Comparison of ENCODE assay signal across 28 cellular contexts in the genomic region with DNA sequence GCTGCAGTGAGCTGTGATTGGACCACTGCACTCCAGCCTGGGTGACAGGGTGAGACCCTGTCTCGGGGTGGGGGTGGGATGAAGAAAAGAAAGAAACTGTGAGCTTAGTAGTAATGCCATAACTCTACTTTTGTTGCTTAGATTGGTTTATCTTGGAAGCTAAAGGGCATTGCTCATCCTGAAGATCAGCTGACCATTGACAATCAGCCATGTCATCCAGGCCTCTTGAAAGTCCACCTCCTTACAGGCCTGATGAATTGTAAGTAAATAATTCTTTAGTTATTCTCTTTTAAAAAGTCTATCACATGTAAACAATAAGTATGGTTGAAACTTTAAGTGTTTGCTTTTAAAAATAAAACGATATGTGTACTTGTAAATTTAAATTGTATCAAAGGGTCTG.
"Had no signal": no experiment of that assay in that cellular context is flagged by ENCODE, and none has a peak within 500 bp of the region (broad histone marks: within the 10 kb centered on the region; RNA-seq: fewer than 3 reads in every experiment).

No MANE protein-coding gene starts in this region.

- H3K36me3 Mint-ChIP-seq: activated CD4-positive, alpha-beta memory T cell treated with anti-CD3 and anti-CD28 coated beads for 36 hours; activated naive CD8-positive, alpha-beta T cell treated with anti-CD3 and anti-CD28 coated beads, Interleukin-2, amount 10 ng/mL, durations not matched to agents 7 days and 5 days; memory B cell; natural killer cell; stimulated activated effector memory CD8-positive, alpha-beta T cell treated with anti-CD3 and anti-CD28 coated beads, Interleukin-12 subunit alpha, Interleukin-12 subunit beta, amount 100 ng/mL, for 72 hours had no signal

- H3K27me3 Mint-ChIP-seq: memory B cell, type B pancreatic cell had no signal

- H3K4me1 ChIP-seq: ascending aorta, heart left ventricle, uterus had no signal

- H3K27ac Mint-ChIP-seq: activated CD4-positive, alpha-beta memory T cell treated with anti-CD3 and anti-CD28 coated beads for 36 hours; activated CD4-positive, alpha-beta T cell treated with anti-CD3 and anti-CD28 coated beads, Interleukin-2, amount 10 ng/mL, durations not matched to agents 24 days and 14 days; activated naive CD4-positive, alpha-beta T cell treated with anti-CD3 and anti-CD28 coated beads for 36 hours; activated naive CD8-positive, alpha-beta T cell treated with anti-CD3 and anti-CD28 coated beads, Interleukin-2, amount 10 ng/mL, durations not matched to agents 7 days and 5 days; activated T-helper 1 cell treated with anti-CD3 and anti-CD28 coated beads, Interleukin-12 subunit alpha, Interleukin-12 subunit beta, Interleukin-2, Interleukin-4 antibody, amounts not matched to agents 30 ng/mL and 10 ng/mL and 1 ng/mL, durations not matched to agents 14 hours and 24 hours and 36 hours; memory B cell; natural killer cell; stimulated activated effector memory CD8-positive, alpha-beta T cell treated with anti-CD3 and anti-CD28 coated beads, Interleukin-12 subunit alpha, Interleukin-12 subunit beta, amount 100 ng/mL, for 72 hours; stimulated activated naive CD8-positive, alpha-beta T cell treated with anti-CD3 and anti-CD28 coated beads, Interleukin-15, Interleukin-2, amounts not matched to agents 100 ng/mL and 50 ng/mL, for 24 hours; T-helper 17 cell had no signal

- H3K36me3 ChIP-seq: ascending aorta, brain microvascular endothelial cell, heart left ventricle, thoracic aorta, uterus had no signal

- H3K4me3 Mint-ChIP-seq: activated CD4-positive, alpha-beta memory T cell treated with anti-CD3 and anti-CD28 coated beads for 36 hours; activated CD4-positive, alpha-beta T cell treated with anti-CD3 and anti-CD28 coated beads, Interleukin-2, amount 10 ng/mL, durations not matched to agents 24 days and 14 days; activated naive CD4-positive, alpha-beta T cell treated with anti-CD3 and anti-CD28 coated beads for 36 hours; activated naive CD8-positive, alpha-beta T cell treated with anti-CD3 and anti-CD28 coated beads, Interleukin-2, amount 10 ng/mL, durations not matched to agents 7 days and 5 days; activated T-helper 1 cell treated with anti-CD3 and anti-CD28 coated beads, Interleukin-12 subunit alpha, Interleukin-12 subunit beta, Interleukin-2, Interleukin-4 antibody, amounts not matched to agents 30 ng/mL and 10 ng/mL and 1 ng/mL, durations not matched to agents 14 hours and 24 hours and 36 hours; memory B cell; natural killer cell; stimulated activated effector memory CD8-positive, alpha-beta T cell treated with anti-CD3 and anti-CD28 coated beads, Interleukin-12 subunit alpha, Interleukin-12 subunit beta, amount 100 ng/mL, for 72 hours; stimulated activated naive CD8-positive, alpha-beta T cell treated with anti-CD3 and anti-CD28 coated beads, Interleukin-15, Interleukin-2, amounts not matched to agents 100 ng/mL and 50 ng/mL, for 24 hours; T-helper 17 cell; type B pancreatic cell had no signal

- DNase-seq: activated CD4-positive, alpha-beta memory T cell treated with anti-CD3 and anti-CD28 coated beads for 36 hours; activated CD4-positive, alpha-beta T cell treated with anti-CD3 and anti-CD28 coated beads, Interleukin-2, amount 10 ng/mL, durations not matched to agents 24 days and 14 days; activated CD4-positive, CD25-positive, alpha-beta regulatory T cell treated with anti-CD3 and anti-CD28 coated beads, Interleukin-2, amount 50 U/mL, for 72 hours; activated CD8-positive, alpha-beta memory T cell treated with anti-CD3 and anti-CD28 coated beads, Interleukin-2, amount 50 U/mL, for 4 hours; activated effector memory CD4-positive, alpha-beta T cell treated with anti-CD3 and anti-CD28 coated beads, Interleukin-2, amount 50 U/mL, for 16 hours; activated naive CD4-positive, alpha-beta T cell treated with anti-CD3 and anti-CD28 coated beads for 36 hours; activated naive CD8-positive, alpha-beta T cell treated with anti-CD3 and anti-CD28 coated beads, Interleukin-2, amount 10 ng/mL, durations not matched to agents 7 days and 5 days; activated T-cell treated with anti-CD3 and anti-CD28 coated beads, Interleukin-2, amount 50 U/mL, for 1 hour; brain microvascular endothelial cell; dorsolateral prefrontal cortex; effector memory CD4-positive, alpha-beta T cell; erythroblast; heart left ventricle; natural killer cell; right lobe of liver; small intestine; stimulated activated CD4-positive, alpha-beta T cell treated with anti-CD3 and anti-CD28 coated beads, Interleukin-4, amount 100 ng/mL, for 24 hours; T-helper 17 cell; T1000; uterus had no signal

- H3K9me3 ChIP-seq: ascending aorta, heart left ventricle, right lobe of liver, thoracic aorta, uterus had no signal

- H3K27ac ChIP-seq: ascending aorta, brain microvascular endothelial cell, coronary artery, dorsolateral prefrontal cortex, heart left ventricle, thoracic aorta, uterus had no signal

- H3K4me3 ChIP-seq: ascending aorta, coronary artery, dorsolateral prefrontal cortex, heart left ventricle, right lobe of liver, thoracic aorta, uterus had no signal

- ATAC-seq: heart left ventricle; natural killer cell; right lobe of liver; stimulated activated effector memory CD8-positive, alpha-beta T cell treated with anti-CD3 and anti-CD28 coated beads, Interleukin-12 subunit alpha, Interleukin-12 subunit beta, amount 100 ng/mL, for 72 hours; T-helper 17 cell had no signal

- H3K27me3 ChIP-seq: ascending aorta, brain microvascular endothelial cell, right lobe of liver, uterus had no signal

- H3K9me3 Mint-ChIP-seq: activated CD4-positive, alpha-beta memory T cell treated with anti-CD3 and anti-CD28 coated beads for 36 hours; activated CD4-positive, alpha-beta T cell treated with anti-CD3 and anti-CD28 coated beads, Interleukin-2, amount 10 ng/mL, durations not matched to agents 24 days and 14 days; activated naive CD4-positive, alpha-beta T cell treated with anti-CD3 and anti-CD28 coated beads for 36 hours; activated naive CD8-positive, alpha-beta T cell treated with anti-CD3 and anti-CD28 coated beads, Interleukin-2, amount 10 ng/mL, durations not matched to agents 7 days and 5 days; activated T-helper 1 cell treated with anti-CD3 and anti-CD28 coated beads, Interleukin-12 subunit alpha, Interleukin-12 subunit beta, Interleukin-2, Interleukin-4 antibody, amounts not matched to agents 30 ng/mL and 10 ng/mL and 1 ng/mL, durations not matched to agents 14 hours and 24 hours and 36 hours; memory B cell; natural killer cell; stimulated activated effector memory CD8-positive, alpha-beta T cell treated with anti-CD3 and anti-CD28 coated beads, Interleukin-12 subunit alpha, Interleukin-12 subunit beta, amount 100 ng/mL, for 72 hours; stimulated activated naive CD8-positive, alpha-beta T cell treated with anti-CD3 and anti-CD28 coated beads, Interleukin-15, Interleukin-2, amounts not matched to agents 100 ng/mL and 50 ng/mL, for 24 hours; type B pancreatic cell had no signal

- H3K4me1 Mint-ChIP-seq: activated CD4-positive, alpha-beta T cell treated with anti-CD3 and anti-CD28 coated beads, Interleukin-2, amount 10 ng/mL, durations not matched to agents 24 days and 14 days; activated naive CD8-positive, alpha-beta T cell treated with anti-CD3 and anti-CD28 coated beads, Interleukin-2, amount 10 ng/mL, durations not matched to agents 7 days and 5 days; memory B cell; natural killer cell; stimulated activated effector memory CD8-positive, alpha-beta T cell treated with anti-CD3 and anti-CD28 coated beads, Interleukin-12 subunit alpha, Interleukin-12 subunit beta, amount 100 ng/mL, for 72 hours; T-helper 17 cell had no signal
